ENCODE assay signal across 9 cellular contexts in genomic region chr3:54891540-54891897, GRCh38. TPM values are rescaled to one million over a fixed set of nuclear protein-coding genes. Genes with fewer than 3 reads are reported as not detected.
DNase-seq lines count a peak whose midpoint lies in the region; ATAC-seq and TF ChIP-seq lines count a peak whose summit lies in the region.
"Had no signal": no experiment of that assay in that cellular context is flagged by ENCODE, and none has a peak within 500 bp of the region (broad histone marks: within the 10 kb centered on the region; RNA-seq: fewer than 3 reads in every experiment).

No MANE protein-coding gene starts in this region.

- peak; percentile 41; the same call in 1 of the 2 replicates for TF ChIP-seq CTCF in PC-3 (conservative IDR thresholded peaks at IDR 0.05; ENCODE audit: low read depth, low read length)
- peak; percentile 13 for TF ChIP-seq CTCF in mesothelial cell of epicardium (IDR thresholded peaks at IDR 0.05; ENCODE audit: unreplicated experiment)

- peak overlapping the region; percentile 95 for H3K27ac Mint-ChIP-seq in mesothelial cell of epicardium
- no peak overlapping the region for H3K27ac Mint-ChIP-seq in activated CD4-positive, alpha-beta T cell treated with anti-CD3 and anti-CD28 coated beads for 36 hours
- H3K27ac Mint-ChIP-seq: memory B cell had no signal

- peaks cover 22% of the 10 kb centered on the region for H3K4me1 ChIP-seq in PC-3 (ENCODE audit: insufficient read depth, low read length)

- POLR2A ChIA-PET in PC-3 (lab: Charles Lee; ENCODE audit: unreplicated experiment) = no interaction called here
- POLR2A ChIA-PET in activated CD4-positive, alpha-beta T cell treated with anti-CD3 and anti-CD28 coated beads for 36 hours (lab: Charles Lee) = no interaction called here

- CTCF ChIA-PET in PC-3 (lab: Charles Lee) = no interaction called here
- CTCF ChIA-PET in activated CD4-positive, alpha-beta T cell treated with anti-CD3 and anti-CD28 coated beads for 36 hours (lab: Charles Lee) = no interaction called here

- no peak overlapping the region; the same call in 1 of the 2 replicates for H3K4me3 ChIP-seq in PC-3 (ENCODE audit: low read length)

- DNase-seq in GM03348 (ENCODE audit: low spot score) (peak; percentile 95), PC-3 (peak; percentile 99), epidermal melanocyte (ENCODE audit: insufficient read length, low spot score) (peak; percentile 89), mesothelial cell of epicardium (ENCODE audit: low spot score in 2 of 2, unreplicated experiment in 2 of 2) (peak; percentile 48 to 73), NCI-H1092 treated with DMSO at 0.1 percent for 48 hours (lab: John Stamatoyannopoulos, UW) (no peak)
- no peak for DNase-seq in activated CD4-positive, alpha-beta T cell treated with anti-CD3 and anti-CD28 coated beads for 36 hours

- peak overlapping the region; percentile 59 for H3K4me2 ChIP-seq in PC-3 (ENCODE audit: low read length)

- BruUV-seq in PC-3 (replicated peaks; lab: Mats Ljungman, UMichigan) = no TSS peak

- no peaks in the 10 kb centered on the region for H3K9me2 ChIP-seq in PC-3 (replicated peaks; ENCODE audit: low read length)

- H3F3A ChIP-seq in PC-3 (ENCODE audit: low read length, unreplicated experiment) = no peaks in the 10 kb centered on the region

- H3K27ac ChIP-seq in PC-3 (ENCODE audit: low read length) = peak overlapping the region; percentile 88

- H3K27me3 ChIP-seq in PC-3 (ENCODE audit: low read length) = no peaks in the 10 kb centered on the region

- peaks cover 47% of the 10 kb centered on the region for H3K4me1 Mint-ChIP-seq in mesothelial cell of epicardium
- no peaks in the 10 kb centered on the region for H3K4me1 Mint-ChIP-seq in activated CD4-positive, alpha-beta T cell treated with anti-CD3 and anti-CD28 coated beads for 36 hours
- H3K4me1 Mint-ChIP-seq: memory B cell had no signal

- ATAC-seq in PC-3 = peak; percentile 91
- no peak for ATAC-seq in activated CD4-positive, alpha-beta T cell treated with anti-CD3 and anti-CD28 coated beads for 36 hours
- no peak for ATAC-seq in HG03354 (IDR thresholded peaks at IDR 0.05; ENCODE audit: poor library complexity, severe bottlenecking, unreplicated experiment)
- ATAC-seq in GM21576 (IDR thresholded peaks at IDR 0.05; ENCODE audit: unreplicated experiment) = no peak

- peak overlapping the region; percentile 71 for H3K9ac ChIP-seq in PC-3 (ENCODE audit: low read length)

- peak overlapping the region; percentile 24 for H3K4me3 Mint-ChIP-seq in mesothelial cell of epicardium
- H3K4me3 Mint-ChIP-seq in activated CD4-positive, alpha-beta T cell treated with anti-CD3 and anti-CD28 coated beads for 36 hours = no peak overlapping the region
- H3K4me3 Mint-ChIP-seq: memory B cell had no signal

- no peaks in the 10 kb centered on the region for H3K79me2 ChIP-seq in PC-3 (ENCODE audit: low read length)

- intact Hi-C loops in PC-3 (cut with micrococcal nuclease) = loop anchor here (1.0 to 2.0 kb wide), 4 partner anchors 8 to 599 kb away; no protein-coding TSS in a partner anchor
- intact Hi-C loops in activated CD4-positive, alpha-beta T cell treated with anti-CD3 and anti-CD28 coated beads for 36 hours (cut with DNase I, micrococcal nuclease) = no loop called here

- H3K36me3 Mint-ChIP-seq in mesothelial cell of epicardium = no peaks in the 10 kb centered on the region
- no peaks in the 10 kb centered on the region for H3K36me3 Mint-ChIP-seq in activated CD4-positive, alpha-beta T cell treated with anti-CD3 and anti-CD28 coated beads for 36 hours (ENCODE audit: low read depth)
- H3K36me3 Mint-ChIP-seq: memory B cell had no signal

- H3K36me3 ChIP-seq in PC-3 (ENCODE audit: low read depth, low read length) = no peaks in the 10 kb centered on the region

- H4K20me1 ChIP-seq in PC-3 (ENCODE audit: low read length) = no peaks in the 10 kb centered on the region

- no peaks in the 10 kb centered on the region for H3K9me3 Mint-ChIP-seq in mesothelial cell of epicardium
- no peaks in the 10 kb centered on the region for H3K9me3 Mint-ChIP-seq in activated CD4-positive, alpha-beta T cell treated with anti-CD3 and anti-CD28 coated beads for 36 hours (ENCODE audit: low read depth)

- H3K27me3 Mint-ChIP-seq in mesothelial cell of epicardium (ENCODE audit: low read depth) = no peaks in the 10 kb centered on the region
- H3K27me3 Mint-ChIP-seq in activated CD4-positive, alpha-beta T cell treated with anti-CD3 and anti-CD28 coated beads for 36 hours = no peaks in the 10 kb centered on the region
- H3K27me3 Mint-ChIP-seq: memory B cell had no signal

- peak overlapping the region; percentile 69 for H2AFZ ChIP-seq in PC-3 (ENCODE audit: low read length)

- H3K9me3 ChIP-seq in PC-3 (ENCODE audit: low read length) = no peaks in the 10 kb centered on the region

RNA-seq across cellular contexts. Expression of gene LRTM1, which starts 36.3 kb away (rescaled TPM):
- not detected in 2 replicates for total RNA-seq in PC-3 (2014; rRNA removed)
- total RNA-seq in mesothelial cell of epicardium = not detected in 3 replicates
- total RNA-seq in activated CD4-positive, alpha-beta T cell treated with anti-CD3 and anti-CD28 coated beads for 36 hours = not detected

Comparison
In these comparisons a context has a peak if more than half of its experiments do, and no peak if none do; other contexts are left out.
1. DNase-seq: peak in GM03348 (single experiment), PC-3 (single experiment), epidermal melanocyte (single experiment) and mesothelial cell of epicardium (2 of 2); none in NCI-H1092 treated with DMSO at 0.1 percent for 48 hours (single experiment) and activated CD4-positive, alpha-beta T cell treated with anti-CD3 and anti-CD28 coated beads for 36 hours (single experiment).